Comparison of ENCODE assay signal across 13 cellular contexts in genomic region chr3:157119369-157119951, GRCh38. TPM values are rescaled to one million over a fixed set of nuclear protein-coding genes. Genes with fewer than 3 reads are reported as not detected.
A peak's percentile ranks its signal among the peaks of the same experiment; 100 is the strongest.
DNase-seq lines count a peak whose midpoint lies in the region; ATAC-seq and TF ChIP-seq lines count a peak whose summit lies in the region.
"Had no signal": no experiment of that assay in that cellular context is flagged by ENCODE, and none has a peak within 500 bp of the region (broad histone marks: within the 10 kb centered on the region; RNA-seq: fewer than 3 reads in every experiment).

No MANE protein-coding gene starts in this region.

- WGBS in hepatocyte (ENCODE audit: low lambda C conversion rate, missing lambda C conversion rate) = 79% methylated on average over 7 of the region's 7 CpGs
- 76 to 78% methylated on average over 4 to 7 of the region's 7 CpGs for WGBS in gastroesophageal sphincter (ENCODE audit: low coverage in 1 of 2), 2 donors

- H3K4me2 ChIP-seq in DND-41 (ENCODE audit: insufficient read depth, low read length) (no peak overlapping the region), hepatocyte (no peak overlapping the region), PC-9 (no peak overlapping the region)
- H3K4me2 ChIP-seq: BLaER1 had no signal

- BruUV-seq in PC-9 (replicated peaks; lab: Mats Ljungman, UMichigan) = no TSS peak

- intact Hi-C loops in PC-9 (cut with micrococcal nuclease; ENCODE audit: unreplicated experiment) = no loop called here

- TF ChIP-seq POLR2A in gastroesophageal sphincter (IDR thresholded peaks at IDR 0.05) = no peak

- peaks cover 4% of the 10 kb centered on the region for H3K9me3 Mint-ChIP-seq in T-helper 2 cell treated with Interferon-gamma antibody and Interleukin-4, amounts not matched to agents 5 μg/mL and 100 μg/mL, for 36 hours

- peak overlapping the region; percentile 94 for H3K27ac ChIP-seq in 22Rv1
- H3K27ac ChIP-seq in DND-41 (ENCODE audit: low read length) = no peak overlapping the region
- peak overlapping the region; percentile 95 for H3K27ac ChIP-seq in hepatocyte
- no peak overlapping the region for H3K27ac ChIP-seq in PC-9
- H3K27ac ChIP-seq in gastroesophageal sphincter = no peak overlapping the region
- H3K27ac ChIP-seq: BLaER1 had no signal

- TF ChIP-seq EP300 in gastroesophageal sphincter (IDR thresholded peaks at IDR 0.05) = no peak

- no peaks in the 10 kb centered on the region for H3K36me3 ChIP-seq in DND-41 (ENCODE audit: insufficient read depth, low read length)
- no peaks in the 10 kb centered on the region for H3K36me3 ChIP-seq in hepatocyte (replicated peaks; ENCODE audit: insufficient read depth, low read depth)
- H3K36me3 ChIP-seq in PC-9 (ENCODE audit: low read depth) = no peaks in the 10 kb centered on the region
- no peaks in the 10 kb centered on the region for H3K36me3 ChIP-seq in gastroesophageal sphincter
- H3K36me3 ChIP-seq: BLaER1 had no signal

- peaks cover 12% of the 10 kb centered on the region for H3K27me3 ChIP-seq in DND-41 (ENCODE audit: insufficient read depth, low read length, poor library complexity)
- no peaks in the 10 kb centered on the region for H3K27me3 ChIP-seq in hepatocyte
- no peaks in the 10 kb centered on the region for H3K27me3 ChIP-seq in PC-9 (ENCODE audit: insufficient read depth, low read depth)
- no peaks in the 10 kb centered on the region for H3K27me3 ChIP-seq in gastroesophageal sphincter
- H3K27me3 ChIP-seq: BLaER1 had no signal

- peaks cover 13% of the 10 kb centered on the region for H3K4me1 Mint-ChIP-seq in T-helper 2 cell treated with Interferon-gamma antibody and Interleukin-4, amounts not matched to agents 5 μg/mL and 100 μg/mL, for 36 hours (ENCODE audit: low read depth)

- no peaks in the 10 kb centered on the region for H3K27me3 Mint-ChIP-seq in T-helper 2 cell treated with Interferon-gamma antibody and Interleukin-4, amounts not matched to agents 5 μg/mL and 100 μg/mL, for 36 hours (ENCODE audit: low read depth)

- H3K9me3 ChIP-seq in DND-41 (ENCODE audit: insufficient read depth, low read length, severe bottlenecking) (no peaks in the 10 kb centered on the region), hepatocyte (ENCODE audit: low read depth) (no peaks in the 10 kb centered on the region), PC-9 (ENCODE audit: insufficient read depth, low read depth) (no peaks in the 10 kb centered on the region), gastroesophageal sphincter (no peaks in the 10 kb centered on the region)

- H3K27ac Mint-ChIP-seq in T-helper 2 cell treated with Interferon-gamma antibody and Interleukin-4, amounts not matched to agents 5 μg/mL and 100 μg/mL, for 36 hours = peak overlapping the region; percentile 53

- H3K36me3 Mint-ChIP-seq in T-helper 2 cell treated with Interferon-gamma antibody and Interleukin-4, amounts not matched to agents 5 μg/mL and 100 μg/mL, for 36 hours (ENCODE audit: low read depth) = peaks cover 6% of the 10 kb centered on the region

- peaks cover 36% of the 10 kb centered on the region for H3F3A ChIP-seq in PC-9 (ENCODE audit: insufficient read depth, low read depth)

- H3K4me3 Mint-ChIP-seq in T-helper 2 cell treated with Interferon-gamma antibody and Interleukin-4, amounts not matched to agents 5 μg/mL and 100 μg/mL, for 36 hours = peak overlapping the region; percentile 39

- H3K4me1 ChIP-seq in DND-41 (ENCODE audit: insufficient read depth, low read length) (0 out of 2 replicates have a peak, but pooled peaks cover 4% of the 10 kb centered on the region), hepatocyte (ENCODE audit: insufficient read depth) (peaks cover 41% of the 10 kb centered on the region), PC-9 (replicated peaks; ENCODE audit: insufficient read depth) (peaks cover 62% of the 10 kb centered on the region), gastroesophageal sphincter (no peaks in the 10 kb centered on the region)
- H3K4me1 ChIP-seq: BLaER1 had no signal

- ATAC-seq in DND-41 (ENCODE audit: insufficient read depth, low read depth) (peak; percentile 81), gastroesophageal sphincter (no peak), HG02938 (IDR thresholded peaks at IDR 0.05; ENCODE audit: unreplicated experiment) (no peak)

- H3K4me3 ChIP-seq in DND-41 (ENCODE audit: low read depth in 1 of 2, low read length in 2 of 2) (no peak overlapping the region), hepatocyte (no peak overlapping the region), PC-9 (no peak overlapping the region), gastroesophageal sphincter (no peak overlapping the region)
- H3K4me3 ChIP-seq: BLaER1 had no signal

- H2AFZ ChIP-seq in DND-41 (ENCODE audit: low read depth, low read length) = no peak overlapping the region
- H2AFZ ChIP-seq in hepatocyte = no peak overlapping the region
- no peak overlapping the region for H2AFZ ChIP-seq in PC-9

- H3K79me2 ChIP-seq in DND-41 (ENCODE audit: insufficient read depth, low read length) (no peaks in the 10 kb centered on the region), hepatocyte (no peaks in the 10 kb centered on the region), PC-9 (ENCODE audit: low read depth) (no peaks in the 10 kb centered on the region)

- POLR2A ChIA-PET in PC-9 (lab: Charles Lee; ENCODE audit: unreplicated experiment) = no interaction called here

- DNase-seq in DND-41 = peak; percentile 37
- peak; percentile 40 for DNase-seq in T-helper 2 cell treated with Interferon-gamma antibody and Interleukin-4, amounts not matched to agents 5 μg/mL and 100 μg/mL, for 36 hours (ENCODE audit: low spot score)
- DNase-seq in hepatocyte (ENCODE audit: low spot score) = no peak
- no peak for DNase-seq in PC-9
- DNase-seq in HCEC 1CT = no peak
- DNase-seq: cerebellar nuclear complex, kidney, NCI-H1436, NCI-H748 treated with DMSO at 0.1 percent for 48 hours had no signal

- TF ChIP-seq CTCF in 22Rv1 (IDR thresholded peaks at IDR 0.05) (no peak), DND-41 (IDR thresholded peaks at IDR 0.05; ENCODE audit: borderline replicate concordance, extremely low read depth, low read length, poor library complexity, severe bottlenecking) (no peak), hepatocyte (IDR thresholded peaks at IDR 0.05; ENCODE audit: poor library complexity) (no peak), PC-9 (conservative IDR thresholded peaks at IDR 0.05) (no peak), gastroesophageal sphincter (IDR thresholded peaks at IDR 0.05) (no peak)

- H3K9ac ChIP-seq in DND-41 (ENCODE audit: low read depth, low read length) = no peak overlapping the region
- H3K9ac ChIP-seq: BLaER1 had no signal

- H3K9me2 ChIP-seq in hepatocyte (replicated peaks; ENCODE audit: insufficient read depth) = no peaks in the 10 kb centered on the region
- H3K9me2 ChIP-seq in PC-9 (ENCODE audit: insufficient read depth) = no peaks in the 10 kb centered on the region

- CTCF ChIA-PET in PC-9 (lab: Charles Lee) = interaction anchor here (1.0 kb wide), 1 partner anchor 25 kb away, joined by 3 read pairs; no protein-coding TSS in a partner anchor

- no peaks in the 10 kb centered on the region for H4K20me1 ChIP-seq in DND-41 (ENCODE audit: insufficient read depth, low read length)
- H4K20me1 ChIP-seq in hepatocyte (ENCODE audit: insufficient read depth, poor library complexity, severe bottlenecking) = no peaks in the 10 kb centered on the region
- H4K20me1 ChIP-seq in PC-9 (ENCODE audit: insufficient read depth) = no peaks in the 10 kb centered on the region
- H4K20me1 ChIP-seq: BLaER1 had no signal

RNA-seq across cellular contexts. Expression of gene CCNL1, which starts 40.5 kb away (rescaled TPM):
- 300 and 338 TPM in 2 replicates for total RNA-seq in hepatocyte
- polyA plus RNA-seq in hepatocyte = 125 and 172 TPM in 2 replicates
- 91.3 and 101 TPM in 2 replicates for total RNA-seq in PC-9 (2021)
- 100 to 1,000 TPM in 2 of 4 donors, 10 to 100 TPM in 2; 32.7 to 211 (median 92.6) TPM for total RNA-seq in gastroesophageal sphincter

Comparison
In these comparisons a context has a peak if more than half of its experiments do, and no peak if none do; other contexts are left out.
1. H3K27ac ChIP-seq: peak in 22Rv1 (single experiment) and hepatocyte (single experiment); none in DND-41 (single experiment), PC-9 (single experiment) and gastroesophageal sphincter (0 of 4).
2. DNase-seq: peak in DND-41 (single experiment) and T-helper 2 cell treated with Interferon-gamma antibody and Interleukin-4, amounts not matched to agents 5 μg/mL and 100 μg/mL, for 36 hours (single experiment); none in hepatocyte (single experiment), PC-9 (0 of 2) and HCEC 1CT (single experiment).